ENCODE assay signal across 8 cellular contexts in genomic region chr1:2233997-2234761, GRCh38.
DNase-seq lines count a peak whose midpoint lies in the region; ATAC-seq, FAIRE-seq and TF ChIP-seq lines count a peak whose summit lies in the region.

No MANE protein-coding gene starts in this region.

- no peaks in the 10 kb centered on the region for H3K27me3 Mint-ChIP-seq in memory B cell

- H3K4me1 Mint-ChIP-seq in memory B cell = peaks cover 43% of the 10 kb centered on the region

- H3K27ac ChIP-seq in coronary artery = peak overlapping the region; percentile 79 to 100

- no peaks in the 10 kb centered on the region for H3K9me3 Mint-ChIP-seq in memory B cell

- peak; percentile 46 for ATAC-seq in HG03432 (IDR thresholded peaks at IDR 0.05; ENCODE audit: unreplicated experiment)
- peak; percentile 80 for ATAC-seq in memory B cell (ENCODE audit: low read depth)

- peak; percentile 91 for DNase-seq in AG08396 (ENCODE audit: low spot score)
- DNase-seq in activated CD4-positive, alpha-beta T cell treated with anti-CD3 and anti-CD28 coated beads for 4 hours = peak; percentile 48 to 68
- DNase-seq in coronary artery (ENCODE audit: low spot score) = peak; percentile 97
- DNase-seq in memory B cell (ENCODE audit: low spot score in 2 of 2) = peak; percentile 64 to 66
- peak; percentile 31 to 60 for DNase-seq in stimulated activated CD8-positive, alpha-beta memory T cell treated with anti-CD3 and anti-CD28 coated beads, Interleukin-4, amount 100 ng/mL, for 4 hours (ENCODE audit: low read depth in 2 of 2, low spot score in 1 of 2)
- no peak for DNase-seq in DMS53 treated with DMSO at 0.1 percent for 48 hours (lab: John Stamatoyannopoulos, UW; ENCODE audit: unreplicated experiment)
- DNase-seq in D721Med (ENCODE audit: insufficient read length, low spot score) = no peak

- H3K4me3 ChIP-seq in coronary artery = peak overlapping the region; percentile 96

- no peak for FAIRE-seq in D721Med (lab: Jason Lieb, UNC)

- no peaks in the 10 kb centered on the region for H3K36me3 Mint-ChIP-seq in memory B cell

- peak overlapping the region; percentile 88 for H3K27ac Mint-ChIP-seq in memory B cell

- TF ChIP-seq CTCF in coronary artery (IDR thresholded peaks at IDR 0.05) (no peak), D721Med (IDR thresholded peaks at IDR 0.05; ENCODE audit: insufficient read depth, missing control alignments) (no peak)

- H3K4me3 Mint-ChIP-seq in memory B cell = peak overlapping the region; percentile 77

Comparison
In these comparisons a context has a peak if more than half of its experiments do, and no peak if none do; other contexts are left out.
1. DNase-seq: peak in AG08396 (single experiment), activated CD4-positive, alpha-beta T cell treated with anti-CD3 and anti-CD28 coated beads for 4 hours (2 of 2), coronary artery (single experiment), memory B cell (2 of 2) and stimulated activated CD8-positive, alpha-beta memory T cell treated with anti-CD3 and anti-CD28 coated beads, Interleukin-4, amount 100 ng/mL, for 4 hours (2 of 2); none in DMS53 treated with DMSO at 0.1 percent for 48 hours (single experiment) and D721Med (single experiment).